Comparison of ENCODE assay signal across 23 cellular contexts in the genomic region with DNA sequence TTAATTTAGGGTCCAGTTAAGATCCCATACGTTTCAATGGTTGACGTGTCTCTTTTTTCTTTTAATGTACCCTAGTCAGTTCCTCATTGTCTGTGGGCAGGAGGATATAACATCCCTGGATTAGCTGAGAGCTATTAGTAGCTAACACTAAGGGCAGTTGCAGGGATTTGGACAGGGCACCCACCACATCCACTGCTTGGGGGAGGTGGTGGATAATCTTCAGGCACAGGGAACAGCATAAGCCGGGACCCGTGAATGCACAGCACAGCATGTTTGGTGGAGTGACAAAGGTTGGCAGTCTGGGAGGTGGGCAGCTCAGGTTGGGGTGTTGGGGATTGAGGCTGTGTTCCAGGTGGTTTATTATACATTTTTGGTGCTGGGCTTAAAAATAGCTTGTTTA. TPM values are rescaled to one million over a fixed set of nuclear protein-coding genes. Genes with fewer than 3 reads are reported as not detected.
A peak's percentile ranks its signal among the peaks of the same experiment; 100 is the strongest.
DNase-seq lines count a peak whose midpoint lies in the region; ATAC-seq and TF ChIP-seq lines count a peak whose summit lies in the region.
"Had no signal": no experiment of that assay in that cellular context is flagged by ENCODE, and none has a peak within 500 bp of the region (broad histone marks: within the 10 kb centered on the region; RNA-seq: fewer than 3 reads in every experiment).

No MANE protein-coding gene starts in this region.

- no peak for TF ChIP-seq CTCF in heart left ventricle (IDR thresholded peaks at IDR 0.05)
- TF ChIP-seq CTCF in IMR-90 (conservative IDR thresholded peaks at IDR 0.05; ENCODE audit: low read depth, low read length), result no peak
- TF ChIP-seq CTCF in neutrophil (IDR thresholded peaks at IDR 0.05), result no peak

- peaks cover 7% of the 10 kb centered on the region for H3K36me3 Mint-ChIP-seq in activated naive CD8-positive, alpha-beta T cell treated with anti-CD3 and anti-CD28 coated beads, Interleukin-2, amount 50 U/mL, for 24 hours (ENCODE audit: low read depth)
- H3K36me3 Mint-ChIP-seq: brain had no signal

- intact Hi-C loops in heart left ventricle (cut with DNase I), result loop anchor here in 1 of 10 donors (5.0 kb wide), 1 partner anchor 34 kb away; no protein-coding TSS in a partner anchor
- intact Hi-C loops in Right ventricle myocardium superior (cut with DNase I), result no loop called here
- intact Hi-C loops in IMR-90 (cut with micrococcal nuclease), result no loop called here

- H3K79me2 ChIP-seq in GM23248 (ENCODE audit: insufficient read depth), result 0 out of 2 replicates have a peak, but pooled peaks cover 3% of the 10 kb centered on the region

- dilution Hi-C loops in IMR-90 (cut with HindIII; ENCODE audit: low sequenced_read_pairs, unreplicated experiment), result no loop called here

- peaks cover 85% of the 10 kb centered on the region for H3K4me1 Mint-ChIP-seq in activated naive CD8-positive, alpha-beta T cell treated with anti-CD3 and anti-CD28 coated beads, Interleukin-2, amount 50 U/mL, for 24 hours

- peaks cover 7 to 88% (median 70%) of the 10 kb centered on the region in 12 donors for H3K4me1 ChIP-seq in heart left ventricle
- peaks cover 7% of the 10 kb centered on the region for H3K4me1 ChIP-seq in IMR-90 (ENCODE audit: control insufficient read depth, insufficient read depth, low read length)
- peaks cover 29 to 44% of the 10 kb centered on the region in 2 experiments for H3K4me1 ChIP-seq in neutrophil (ENCODE audit: control insufficient read depth in 1 of 2, insufficient read depth in 1 of 2, low read depth in 1 of 2, low read length in 1 of 2)
- H3K4me1 ChIP-seq in GM23248 (ENCODE audit: insufficient read depth), result peaks cover 16% of the 10 kb centered on the region

- H3K9me3 Mint-ChIP-seq in activated naive CD8-positive, alpha-beta T cell treated with anti-CD3 and anti-CD28 coated beads, Interleukin-2, amount 50 U/mL, for 24 hours, result no peaks in the 10 kb centered on the region
- H3K9me3 Mint-ChIP-seq: brain, endodermal cell had no signal

- no peak overlapping the region for H2BK120ac ChIP-seq in IMR-90 (ENCODE audit: low read depth, low read length)

- H4K5ac ChIP-seq in IMR-90 (ENCODE audit: low read depth, low read length), result no peak overlapping the region

- BruUV-seq in IMR-90 (replicated peaks; lab: Mats Ljungman, UMichigan), result no TSS peak

- POLR2A ChIA-PET in IMR-90 (lab: Charles Lee; ENCODE audit: unreplicated experiment), result no interaction called here

- H3K27ac ChIP-seq in heart left ventricle (peak overlapping the region in 10 of 12 donors; percentile 6 to 67 (median 50)), IMR-90 (ENCODE audit: insufficient read depth, low read length) (no peak overlapping the region), neutrophil (peak overlapping the region; percentile 62), GM23248 (no peak overlapping the region)
- H3K27ac ChIP-seq: PC-9, sigmoid colon had no signal

- H3K9ac ChIP-seq in IMR-90 (ENCODE audit: low read depth, low read length), result no peak overlapping the region
- H3K9ac ChIP-seq in GM23248, result no peak overlapping the region

- peak overlapping the region; percentile 14; the same call in 1 of the 2 replicates for H2BK20ac ChIP-seq in IMR-90 (ENCODE audit: low read depth, low read length)

- ATAC-seq in heart left ventricle, result peak in 3 of 4 donors; percentile 5 to 23 (median 9)
- ATAC-seq in Right ventricle myocardium superior (ENCODE audit: poor library complexity), result no peak
- no peak for ATAC-seq in IMR-90 (ENCODE audit: low read depth)
- no peak for ATAC-seq in activated naive CD8-positive, alpha-beta T cell treated with anti-CD3 and anti-CD28 coated beads, Interleukin-2, amount 50 U/mL, for 24 hours
- ATAC-seq: pancreas had no signal

- no peaks in the 10 kb centered on the region for H3K27me3 Mint-ChIP-seq in activated naive CD8-positive, alpha-beta T cell treated with anti-CD3 and anti-CD28 coated beads, Interleukin-2, amount 50 U/mL, for 24 hours
- H3K27me3 Mint-ChIP-seq: brain had no signal

- no peak overlapping the region for H2AK9ac ChIP-seq in IMR-90 (replicated peaks; ENCODE audit: low read depth, low read length, poor library complexity)

- H3K18ac ChIP-seq in IMR-90 (ENCODE audit: low read depth, low read length), result no peak overlapping the region

- H3K4me2 ChIP-seq in IMR-90 (ENCODE audit: low read depth, low read length) (no peak overlapping the region), GM23248 (ENCODE audit: unreplicated experiment) (no peak overlapping the region)
- H3K4me2 ChIP-seq: PC-9 had no signal

- CTCF ChIA-PET in IMR-90 (lab: Yijun Ruan, JAX), result no interaction called here

- H2BK15ac ChIP-seq in IMR-90 (ENCODE audit: low read depth, low read length), result no peak overlapping the region

- no peak overlapping the region for H4K8ac ChIP-seq in IMR-90 (ENCODE audit: low read depth in 2 of 2, low read length in 2 of 2)

- no peaks in the 10 kb centered on the region for H3K27me3 ChIP-seq in heart left ventricle
- no peaks in the 10 kb centered on the region for H3K27me3 ChIP-seq in IMR-90 (ENCODE audit: control insufficient read depth, insufficient read depth, low read length)
- no peaks in the 10 kb centered on the region for H3K27me3 ChIP-seq in neutrophil
- H3K27me3 ChIP-seq in GM23248 (replicated peaks; ENCODE audit: insufficient read depth), result no peaks in the 10 kb centered on the region
- H3K27me3 ChIP-seq: pancreas, sigmoid colon had no signal

- H3K4me3 ChIP-seq in heart left ventricle (no peak overlapping the region), IMR-90 (ENCODE audit: insufficient read depth, low read depth, low read length) (no peak overlapping the region), neutrophil (ENCODE audit: low read depth in 1 of 2, low read length in 1 of 2) (no peak overlapping the region), GM23248 (no peak overlapping the region)
- H3K4me3 ChIP-seq: pancreas, PC-9, sigmoid colon had no signal

- no peaks in the 10 kb centered on the region for H3K9me2 ChIP-seq in GM23248 (ENCODE audit: insufficient read depth)

- H2AK5ac ChIP-seq in IMR-90 (ENCODE audit: low read depth, low read length), result no peak overlapping the region; the same call in 1 of the 2 replicates

- H4K20me1 ChIP-seq in IMR-90 (ENCODE audit: insufficient read depth, low read length), result no peaks in the 10 kb centered on the region
- H4K20me1 ChIP-seq in GM23248 (ENCODE audit: insufficient read depth), result no peaks in the 10 kb centered on the region

- H4K91ac ChIP-seq in IMR-90 (ENCODE audit: insufficient read depth, low read depth, low read length), result no peak overlapping the region

- in situ Hi-C loops in IMR-90 (cut with MboI; ENCODE audit: low sequenced_read_pairs) (no loop called here), GM23248 (cut with MboI) (no loop called here)

- H2AFZ ChIP-seq in IMR-90 (replicated peaks; ENCODE audit: low read length, poor library complexity), result no peak overlapping the region
- H2AFZ ChIP-seq in GM23248, result no peak overlapping the region
- H2AFZ ChIP-seq: PC-9 had no signal

- peaks cover 0 to 3% of the 10 kb centered on the region in 2 experiments; a peak in 1 of 4 replicates for H3K79me1 ChIP-seq in IMR-90 (ENCODE audit: low read depth in 1 of 2, low read length in 2 of 2)

- H3K27ac Mint-ChIP-seq in activated naive CD8-positive, alpha-beta T cell treated with anti-CD3 and anti-CD28 coated beads, Interleukin-2, amount 50 U/mL, for 24 hours, result peak overlapping the region; percentile 57
- H3K27ac Mint-ChIP-seq: endodermal cell had no signal

- H3F3A ChIP-seq in GM23248 (ENCODE audit: insufficient read depth), result no peaks in the 10 kb centered on the region

- DNase-seq in heart left ventricle (no peak), Right ventricle myocardium superior (no peak), IMR-90 (no peak), NCI-H2029 treated with DMSO at 0.1 percent for 48 hours (lab: John Stamatoyannopoulos, UW) (no peak), NCI-H1105 treated with DMSO at 0.1 percent for 48 hours (lab: John Stamatoyannopoulos, UW) (no peak), GM23248 (no peak)
- no peak for DNase-seq in activated naive CD8-positive, alpha-beta T cell treated with anti-CD3 and anti-CD28 coated beads, Interleukin-2, amount 50 U/mL, for 24 hours
- DNase-seq: activated CD4-positive, alpha-beta T cell treated with anti-CD3 and anti-CD28 coated beads for 4 hours; C1 segment of cervical spinal cord; endodermal cell; GF-D8; KBM-7; mammary epithelial cell; NCI-H1694 treated with DMSO at 0.1 percent for 48 hours; NCI-H748 treated with DMSO at 0.1 percent for 48 hours; pancreas; PC-9; sigmoid colon; stimulated activated CD4-positive, alpha-beta T cell treated with anti-CD3 and anti-CD28 coated beads, Interleukin-15, amount 100 ng/mL, for 24 hours; stimulated activated CD8-positive, alpha-beta memory T cell treated with anti-CD3 and anti-CD28 coated beads, Interleukin-4, amount 100 ng/mL, for 48 hours; T-helper 1 cell had no signal

- H2BK5ac ChIP-seq in IMR-90 (ENCODE audit: low read depth, low read length, poor library complexity, severe bottlenecking), result no peak overlapping the region

- H3K23ac ChIP-seq in IMR-90 (ENCODE audit: low read depth, low read length), result no peak overlapping the region

- H3K56ac ChIP-seq in IMR-90 (ENCODE audit: extremely low read depth, insufficient read depth, low read length), result no peak overlapping the region

- TF ChIP-seq POLR2A in heart left ventricle (IDR thresholded peaks at IDR 0.05) (no peak), IMR-90 (IDR thresholded peaks at IDR 0.05; ENCODE audit: low read depth, low read length) (no peak)

- H3K36me3 ChIP-seq in heart left ventricle, result no peaks in the 10 kb centered on the region
- H3K36me3 ChIP-seq in IMR-90 (ENCODE audit: control insufficient read depth, insufficient read depth, low read length), result no peaks in the 10 kb centered on the region
- no peaks in the 10 kb centered on the region for H3K36me3 ChIP-seq in neutrophil
- H3K36me3 ChIP-seq in GM23248 (ENCODE audit: low read depth), result no peaks in the 10 kb centered on the region
- H3K36me3 ChIP-seq: pancreas, sigmoid colon had no signal

- peaks cover 6% of the 10 kb centered on the region for H3K9me1 ChIP-seq in IMR-90 (ENCODE audit: insufficient read depth, low read length)

- no peak overlapping the region for H3K4me3 Mint-ChIP-seq in activated naive CD8-positive, alpha-beta T cell treated with anti-CD3 and anti-CD28 coated beads, Interleukin-2, amount 50 U/mL, for 24 hours
- H3K4me3 Mint-ChIP-seq: endodermal cell had no signal

- TF ChIP-seq RAD21 in IMR-90 (IDR thresholded peaks at IDR 0.05; ENCODE audit: low read length), result no peak

- 52 to 63% (median 54%) methylated on average over 4 of the region's 4 CpGs for WGBS in heart left ventricle, 4 donors
- WGBS in IMR-90 (ENCODE audit: extremely low coverage in 2 of 2, insufficient read length in 1 of 2), 2 experiments, result no CpG with 5 or more reads among the region's 4 CpGs
- 97 to 99% methylated on average over 4 of the region's 4 CpGs for WGBS in GM23248 (ENCODE audit: low coverage in 1 of 2, low lambda C conversion rate in 2 of 2, missing lambda C conversion rate in 2 of 2), 2 experiments

- H3K4ac ChIP-seq in IMR-90 (ENCODE audit: low read depth, low read length), result no peak overlapping the region; the same call in 1 of the 2 replicates

- no peaks in the 10 kb centered on the region for H3K9me3 ChIP-seq in heart left ventricle
- no peaks in the 10 kb centered on the region for H3K9me3 ChIP-seq in IMR-90 (ENCODE audit: control insufficient read depth, insufficient read depth, low read length)
- H3K9me3 ChIP-seq in neutrophil, result no peaks in the 10 kb centered on the region
- H3K9me3 ChIP-seq in GM23248 (ENCODE audit: low read depth), result no peaks in the 10 kb centered on the region
- H3K9me3 ChIP-seq: pancreas, sigmoid colon had no signal

- no peak overlapping the region; the same call in 1 of the 2 replicates for H3K14ac ChIP-seq in IMR-90 (replicated peaks; ENCODE audit: low read depth, low read length)

RNA-seq across cellular contexts. Expression of gene PLCL2, which starts 23.7 kb away (rescaled TPM):
- total RNA-seq in heart left ventricle, result 10 to 100 TPM; 47.1 to 80.9 (median 54.7) TPM
- 10 to 100 TPM; 10.4 to 21.1 TPM for polyA plus RNA-seq in heart left ventricle
- 64.5 TPM for total RNA-seq in Right ventricle myocardium superior
- 3.8 and 4.2 TPM in 2 replicates for total RNA-seq in IMR-90 (2012; rRNA removed)
- polyA plus RNA-seq in IMR-90 (2012; rRNA removed), result 0.79 and 0.92 TPM in 2 replicates
- 0.22 and 0.92 TPM in 2 replicates for polyA plus RNA-seq in IMR-90 (2012; cell fraction: cytosol; rRNA removed)
- 0.12 and 0.58 TPM in 2 replicates for polyA plus RNA-seq in IMR-90 (2012; cell fraction: nucleus; rRNA removed; ENCODE audit: low replicate concordance)
- 3.7 and 5.1 TPM in 2 replicates for total RNA-seq in GM23248 (2014; rRNA removed; shearing (Covaris generic))
- polyA plus RNA-seq in GM23248 (2016; fragmentation: Nextera tagmentation; extraction: Ambion mirVana), result 1.4 TPM in 2 replicates

Comparison
In these comparisons a context has a peak if more than half of its experiments do, and no peak if none do; other contexts are left out.
1. ATAC-seq: peak in heart left ventricle (3 of 4); none in Right ventricle myocardium superior (single experiment), IMR-90 (single experiment) and activated naive CD8-positive, alpha-beta T cell treated with anti-CD3 and anti-CD28 coated beads, Interleukin-2, amount 50 U/mL, for 24 hours (single experiment).
2. H3K27ac ChIP-seq: peak in heart left ventricle (10 of 12) and neutrophil (single experiment); none in IMR-90 (single experiment) and GM23248 (single experiment).